Comparison of ENCODE assay signal across 19 cellular contexts in genomic region chr17:77616243-77616731, GRCh38.
A peak's percentile ranks its signal among the peaks of the same experiment; 100 is the strongest.
DNase-seq lines count a peak whose midpoint lies in the region; ATAC-seq, FAIRE-seq and TF ChIP-seq lines count a peak whose summit lies in the region.
"Had no signal": no experiment of that assay in that cellular context is flagged by ENCODE, and none has a peak within 500 bp of the region (broad histone marks: within the 10 kb centered on the region; RNA-seq: fewer than 3 reads in every experiment).

No MANE protein-coding gene starts in this region.

- H3K36me3 ChIP-seq in HCT116 (ENCODE audit: control insufficient read depth in 1 of 2, insufficient read depth in 2 of 2, low read length in 2 of 2) (no peaks in the 10 kb centered on the region), bronchial epithelial cell (ENCODE audit: control insufficient read depth, insufficient read depth, low read length) (no peaks in the 10 kb centered on the region), trophoblast cell (ENCODE audit: control insufficient read depth in 1 of 2, insufficient read depth in 2 of 2, low read length in 2 of 2) (no peaks in the 10 kb centered on the region), PC-9 (ENCODE audit: low read depth) (no peaks in the 10 kb centered on the region), testis (ENCODE audit: low read depth, missing control alignments) (no peaks in the 10 kb centered on the region), lower lobe of right lung (no peaks in the 10 kb centered on the region)
- H3K36me3 ChIP-seq: ascending aorta, BLaER1, esophagus squamous epithelium had no signal

- peaks cover 30% of the 10 kb centered on the region for H3K27me3 ChIP-seq in HCT116 (ENCODE audit: insufficient read depth, low read length)
- no peaks in the 10 kb centered on the region for H3K27me3 ChIP-seq in bronchial epithelial cell (ENCODE audit: control insufficient read depth, insufficient read depth, low read length)
- H3K27me3 ChIP-seq in trophoblast cell (ENCODE audit: insufficient read depth, low read length) = no peaks in the 10 kb centered on the region
- peaks cover 76% of the 10 kb centered on the region for H3K27me3 ChIP-seq in PC-9 (ENCODE audit: insufficient read depth, low read depth)
- no peaks in the 10 kb centered on the region for H3K27me3 ChIP-seq in testis
- H3K27me3 ChIP-seq in lower lobe of right lung (ENCODE audit: low read depth) = no peaks in the 10 kb centered on the region
- H3K27me3 ChIP-seq: ascending aorta, BLaER1, dorsolateral prefrontal cortex had no signal

- H3K9me3 ChIP-seq in HCT116 (ENCODE audit: control insufficient read depth in 1 of 2, insufficient read depth in 1 of 2, low read depth in 1 of 2, low read length in 2 of 2) (peaks cover 0 to 4% of the 10 kb centered on the region in 2 experiments; a peak in 1 of 4 replicates), trophoblast cell (ENCODE audit: insufficient read depth, low read depth, low read length) (peaks cover 5% of the 10 kb centered on the region), PC-9 (ENCODE audit: insufficient read depth, low read depth) (no peaks in the 10 kb centered on the region), testis (no peaks in the 10 kb centered on the region), lower lobe of right lung (no peaks in the 10 kb centered on the region)
- H3K9me3 ChIP-seq: ascending aorta, esophagus squamous epithelium had no signal

- WGBS in trophoblast cell (ENCODE audit: extremely low coverage, insufficient coverage, insufficient read length) = no CpG with 5 or more reads among the region's 3 CpGs
- 39 to 44% methylated on average over 3 of the region's 3 CpGs for WGBS in testis, 2 donors

- H2AK5ac ChIP-seq in trophoblast cell (ENCODE audit: low read length) = no peak overlapping the region

- TF ChIP-seq RAD21 in HCT116 (IDR thresholded peaks at IDR 0.05; ENCODE audit: low read depth) = no peak

- BruUV-seq in Calu3 (replicated peaks; lab: Mats Ljungman, UMichigan) (no TSS peak), HCT116 (replicated peaks; lab: Mats Ljungman, UMichigan) (no TSS peak), PC-9 (replicated peaks; lab: Mats Ljungman, UMichigan) (no TSS peak)

- H3K4me3 ChIP-seq in HCT116 (replicated peaks in 1 of 2; ENCODE audit: low read depth in 1 of 2, low read length in 2 of 2) (no peak overlapping the region), bronchial epithelial cell (ENCODE audit: low read depth, low read length) (no peak overlapping the region), trophoblast cell (ENCODE audit: low read depth, low read length) (no peak overlapping the region), PC-9 (no peak overlapping the region), testis (no peak overlapping the region), lower lobe of right lung (no peak overlapping the region)
- H3K4me3 ChIP-seq: ascending aorta, BLaER1, dorsolateral prefrontal cortex, esophagus squamous epithelium had no signal

- no peak overlapping the region for H2AFZ ChIP-seq in HCT116 (ENCODE audit: low read depth, low read length, poor library complexity, severe bottlenecking)
- H2AFZ ChIP-seq in trophoblast cell (ENCODE audit: insufficient read depth, low read length, poor library complexity) = no peak overlapping the region
- no peak overlapping the region for H2AFZ ChIP-seq in PC-9

- H2BK5ac ChIP-seq in trophoblast cell (ENCODE audit: low read depth, low read length, poor library complexity) = no peak overlapping the region

- no peaks in the 10 kb centered on the region for H3K79me2 ChIP-seq in HCT116 (ENCODE audit: insufficient read depth, low read length)
- no peaks in the 10 kb centered on the region for H3K79me2 ChIP-seq in trophoblast cell (ENCODE audit: control insufficient read depth, insufficient read depth, low read length, poor library complexity)
- H3K79me2 ChIP-seq in PC-9 (ENCODE audit: low read depth) = no peaks in the 10 kb centered on the region

- no peak overlapping the region for H3K4ac ChIP-seq in trophoblast cell (ENCODE audit: low read depth, low read length)

- TF ChIP-seq CTCF in Calu3 (IDR thresholded peaks at IDR 0.05; ENCODE audit: unreplicated experiment) (no peak), HCT116 (IDR thresholded peaks at IDR 0.05 in 2 of 3, conservative IDR thresholded peaks at IDR 0.05 in 1 of 3; ENCODE audit: borderline replicate concordance in 1 of 3, insufficient read depth in 1 of 3, low read depth in 2 of 3, low read length in 2 of 3) (no peak), bronchial epithelial cell (IDR thresholded peaks at IDR 0.05; ENCODE audit: insufficient read depth, low read length, severe bottlenecking) (no peak), PC-9 (conservative IDR thresholded peaks at IDR 0.05) (no peak), testis (IDR thresholded peaks at IDR 0.05) (no peak), lower lobe of right lung (IDR thresholded peaks at IDR 0.05) (no peak)

- no peaks in the 10 kb centered on the region for H3F3A ChIP-seq in PC-9 (ENCODE audit: insufficient read depth, low read depth)

- peaks cover 0 to 13% of the 10 kb centered on the region in 2 experiments; a peak in 2 of 4 replicates for H3K4me1 ChIP-seq in HCT116 (ENCODE audit: control insufficient read depth in 1 of 2, insufficient read depth in 2 of 2, low read length in 2 of 2)
- H3K4me1 ChIP-seq in trophoblast cell (ENCODE audit: control insufficient read depth in 1 of 2, insufficient read depth in 2 of 2, low read length in 2 of 2) = no peaks in the 10 kb centered on the region
- H3K4me1 ChIP-seq in PC-9 (replicated peaks; ENCODE audit: insufficient read depth) = no peaks in the 10 kb centered on the region
- H3K4me1 ChIP-seq in testis = peaks cover 4% of the 10 kb centered on the region
- peaks cover 9% of the 10 kb centered on the region for H3K4me1 ChIP-seq in lower lobe of right lung

- POLR2A ChIA-PET in HCT116 (lab: Charles Lee) = no interaction called here
- POLR2A ChIA-PET in PC-9 (lab: Charles Lee; ENCODE audit: unreplicated experiment) = no interaction called here

- H3K18ac ChIP-seq in trophoblast cell (ENCODE audit: low read length) = no peak overlapping the region

- H3K4me2 ChIP-seq in HCT116 (ENCODE audit: low read length) (peak overlapping the region; percentile 23), trophoblast cell (ENCODE audit: low read length) (no peak overlapping the region), PC-9 (no peak overlapping the region)
- H3K4me2 ChIP-seq: BLaER1 had no signal

- no peak overlapping the region for H2BK120ac ChIP-seq in trophoblast cell (ENCODE audit: insufficient read depth, low read length, poor library complexity)

- H3K36me3 Mint-ChIP-seq in Calu3 (ENCODE audit: insufficient read depth, unreplicated experiment) = peaks cover 5% of the 10 kb centered on the region

- H3K4me3 Mint-ChIP-seq in Calu3 (ENCODE audit: low read depth, unreplicated experiment) = no peak overlapping the region
- H3K4me3 Mint-ChIP-seq: activated T-helper 17 cell treated with anti-CD3 and anti-CD28 coated beads, Interleukin-2, amount 50 U/mL, for 72 hours had no signal

- H3K9ac ChIP-seq in HCT116 (ENCODE audit: low read length) (no peak overlapping the region), trophoblast cell (ENCODE audit: low read length) (no peak overlapping the region)
- H3K9ac ChIP-seq: BLaER1 had no signal

- no peaks in the 10 kb centered on the region for H3K9me3 Mint-ChIP-seq in Calu3 (ENCODE audit: low read depth, unreplicated experiment)
- H3K9me3 Mint-ChIP-seq: activated T-helper 17 cell treated with anti-CD3 and anti-CD28 coated beads, Interleukin-2, amount 50 U/mL, for 72 hours had no signal

- RAD21 ChIA-PET in HCT116 (lab: Charles Lee; ENCODE audit: low non-redundant PET in 1 of 2, low total read pairs in 2 of 2, uncharacterized antibody in 2 of 2, unreplicated experiment in 2 of 2) = no interaction called here

- CTCF ChIA-PET in Calu3 (lab: Charles Lee) = no interaction called here
- CTCF ChIA-PET in HCT116 (lab: Charles Lee) = no interaction called here
- CTCF ChIA-PET in PC-9 (lab: Charles Lee) = no interaction called here

- H4K91ac ChIP-seq in trophoblast cell (ENCODE audit: low read depth, low read length) = no peak overlapping the region

- peaks cover 9% of the 10 kb centered on the region for H3K4me1 Mint-ChIP-seq in Calu3 (ENCODE audit: low read depth, unreplicated experiment)

- no peak overlapping the region for H3K27ac Mint-ChIP-seq in Calu3 (ENCODE audit: unreplicated experiment)
- H3K27ac Mint-ChIP-seq: activated T-helper 17 cell treated with anti-CD3 and anti-CD28 coated beads, Interleukin-2, amount 50 U/mL, for 72 hours had no signal

- no peak overlapping the region for H3K14ac ChIP-seq in trophoblast cell (ENCODE audit: low read length)

- H3K79me1 ChIP-seq in trophoblast cell (ENCODE audit: low read length) = no peaks in the 10 kb centered on the region

- H2BK12ac ChIP-seq in trophoblast cell (ENCODE audit: low read length) = no peak overlapping the region

- TF ChIP-seq POLR2A in HCT116 (IDR thresholded peaks at IDR 0.05; ENCODE audit: borderline replicate concordance, extremely low read depth, insufficient read depth, insufficient read length) (no peak), testis (IDR thresholded peaks at IDR 0.05) (no peak)

- peak; percentile 34 for ATAC-seq in HCT116
- ATAC-seq in lower lobe of right lung = no peak
- ATAC-seq: activated T-helper 17 cell treated with anti-CD3 and anti-CD28 coated beads, Interleukin-2, amount 50 U/mL, for 72 hours; left colon had no signal

- no peak overlapping the region for H4K12ac ChIP-seq in trophoblast cell (ENCODE audit: low read depth, low read length)

- no peak overlapping the region for H3K23ac ChIP-seq in trophoblast cell (ENCODE audit: low read length)

- intact Hi-C loops in Calu3 (cut with micrococcal nuclease; ENCODE audit: unreplicated experiment) = no loop called here
- intact Hi-C loops in HCT116 (cut with micrococcal nuclease) = no loop called here
- intact Hi-C loops in PC-9 (cut with micrococcal nuclease; ENCODE audit: unreplicated experiment) = no loop called here
- intact Hi-C loops in testis (cut with DNase I; ENCODE audit: low total_unique reads) = no loop called here
- intact Hi-C loops in lower lobe of right lung (cut with DNase I) = no loop called here

- no peak for FAIRE-seq in bronchial epithelial cell (lab: Jason Lieb, UNC)
- FAIRE-seq: GM19239 had no signal

- peak; percentile 15 for DNase-seq in Calu3
- DNase-seq in HCT116 (ENCODE audit: low read depth, low spot score) = no peak
- DNase-seq in bronchial epithelial cell (ENCODE audit: low read depth) = peak; percentile 86
- DNase-seq in trophoblast cell = peak; percentile 15 to 30
- no peak for DNase-seq in PC-9
- DNase-seq in testis = no peak
- no peak for DNase-seq in lower lobe of right lung
- DNase-seq: activated CD4-positive, alpha-beta T cell treated with anti-CD3 and anti-CD28 coated beads, Interleukin-2, amount 50 U/mL, for 4 hours; dorsolateral prefrontal cortex; esophagus squamous epithelium; hypothalamus; left colon; NCI-H2081; NCI-H69; stimulated activated CD4-positive, alpha-beta T cell treated with anti-CD3 and anti-CD28 coated beads, Interleukin-2, amount 100 ng/mL, for 24 hours had no signal

- no peaks in the 10 kb centered on the region for H3K9me2 ChIP-seq in HCT116 (ENCODE audit: insufficient read depth)
- no peaks in the 10 kb centered on the region for H3K9me2 ChIP-seq in PC-9 (ENCODE audit: insufficient read depth)

- H4K8ac ChIP-seq in trophoblast cell (ENCODE audit: low read depth, low read length) = no peak overlapping the region

- H3K27me3 Mint-ChIP-seq in Calu3 (ENCODE audit: unreplicated experiment) = peaks cover 80% of the 10 kb centered on the region

- H4K20me1 ChIP-seq in HCT116 (ENCODE audit: insufficient read depth) (no peaks in the 10 kb centered on the region), PC-9 (ENCODE audit: insufficient read depth) (no peaks in the 10 kb centered on the region)
- H4K20me1 ChIP-seq: BLaER1 had no signal

- no peak overlapping the region for H3K27ac ChIP-seq in HCT116 (ENCODE audit: low read depth, low read length)
- H3K27ac ChIP-seq in trophoblast cell (ENCODE audit: low read depth, low read length) = no peak overlapping the region
- no peak overlapping the region for H3K27ac ChIP-seq in PC-9
- no peak overlapping the region for H3K27ac ChIP-seq in testis
- no peak overlapping the region for H3K27ac ChIP-seq in lower lobe of right lung
- H3K27ac ChIP-seq: BLaER1, dorsolateral prefrontal cortex had no signal

Comparison
In these comparisons a context has a peak if more than half of its experiments do, and no peak if none do; other contexts are left out.
1. DNase-seq: peak in Calu3 (single experiment), bronchial epithelial cell (single experiment) and trophoblast cell (2 of 2); none in HCT116 (single experiment), PC-9 (0 of 2), testis (single experiment) and lower lobe of right lung (single experiment).